Comparison of ENCODE assay signal across 11 cellular contexts in the genomic region with DNA sequence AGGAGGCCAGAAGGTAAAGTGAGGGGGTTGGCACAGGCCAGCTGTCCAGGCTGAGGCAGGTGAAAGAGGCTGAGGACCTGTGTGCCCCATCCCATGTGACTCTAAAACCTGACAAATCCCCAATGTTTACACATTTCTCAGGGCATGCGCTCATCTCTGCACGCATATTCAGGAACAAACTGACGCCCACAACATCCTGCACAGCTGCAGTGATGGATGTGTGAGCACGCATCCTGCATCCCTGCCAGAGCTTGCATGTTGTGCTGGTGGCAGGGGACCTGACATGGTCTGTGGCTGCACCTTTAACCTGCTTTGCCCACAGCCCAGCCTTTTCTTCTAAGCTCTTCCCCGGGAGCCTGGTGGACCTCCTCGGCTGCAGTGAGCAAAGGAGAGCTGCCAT.
DNase-seq lines count a peak whose midpoint lies in the region; ATAC-seq, FAIRE-seq and TF ChIP-seq lines count a peak whose summit lies in the region.
"Had no signal": no experiment of that assay in that cellular context is flagged by ENCODE, and none has a peak within 500 bp of the region (broad histone marks: within the 10 kb centered on the region; RNA-seq: fewer than 3 reads in every experiment).

No MANE protein-coding gene starts in this region.

- CTCF ChIA-PET in activated CD8-positive, alpha-beta T cell treated with anti-CD3 and anti-CD28 coated beads for 36 hours (lab: Charles Lee) = interaction anchor here (1.6 to 5.2 kb wide), 3 partner anchors 18 to 87 kb away, joined by 3 to 35 read pairs (median 6); no protein-coding TSS in a partner anchor

- TF ChIP-seq CTCF in activated CD8-positive, alpha-beta T cell treated with anti-CD3 and anti-CD28 coated beads for 36 hours (IDR thresholded peaks at IDR 0.05) = no peak

- DNase-seq in GM12891 (ENCODE audit: insufficient read length, low spot score) = no peak
- peak; percentile 87 for DNase-seq in activated CD8-positive, alpha-beta T cell treated with anti-CD3 and anti-CD28 coated beads for 36 hours
- DNase-seq in stimulated activated CD4-positive, alpha-beta T cell treated with anti-CD3 and anti-CD28 coated beads, Interleukin-1b, Interleukin-23, amount 100 ng/mL, for 48 hours = peak; percentile 68
- no peak for DNase-seq in NCI-H1048 (lab: John Stamatoyannopoulos, UW)
- DNase-seq in natural killer cell treated with Interleukin-12 subunit alpha and Interleukin-12 subunit beta and Interleukin-15 and Interleukin-18, amount 100 ng/mL, for 72 hours (ENCODE audit: low spot score) = no peak
- DNase-seq: EL, NCI-H2029, sigmoid colon had no signal

- peak; percentile 87 for FAIRE-seq in GM12891 (lab: Jason Lieb, UNC)

- peak overlapping the region; percentile 89 for H3K27ac Mint-ChIP-seq in activated CD8-positive, alpha-beta T cell treated with anti-CD3 and anti-CD28 coated beads for 36 hours
- no peak overlapping the region for H3K27ac Mint-ChIP-seq in natural killer cell treated with Interleukin-12 subunit alpha and Interleukin-12 subunit beta and Interleukin-15 and Interleukin-18, amount 100 ng/mL, for 72 hours

- H3K9me3 Mint-ChIP-seq in activated CD8-positive, alpha-beta T cell treated with anti-CD3 and anti-CD28 coated beads for 36 hours = no peaks in the 10 kb centered on the region
- H3K9me3 Mint-ChIP-seq in natural killer cell treated with Interleukin-12 subunit alpha and Interleukin-12 subunit beta and Interleukin-15 and Interleukin-18, amount 100 ng/mL, for 72 hours = no peaks in the 10 kb centered on the region

- TF ChIP-seq POLR2A in GM12891 (IDR thresholded peaks at IDR 0.05; ENCODE audit: low read depth, low read length) = no peak

- POLR2A ChIA-PET in activated CD8-positive, alpha-beta T cell treated with anti-CD3 and anti-CD28 coated beads for 36 hours (lab: Charles Lee) = interaction anchor here (0.8 to 3.1 kb wide), 4 partner anchors 10 to 21 kb away, joined by 3 to 24 read pairs (median 6); no protein-coding TSS in a partner anchor

- peaks cover 4% of the 10 kb centered on the region for H3K36me3 Mint-ChIP-seq in activated CD8-positive, alpha-beta T cell treated with anti-CD3 and anti-CD28 coated beads for 36 hours (ENCODE audit: low read depth)
- no peaks in the 10 kb centered on the region for H3K36me3 Mint-ChIP-seq in natural killer cell treated with Interleukin-12 subunit alpha and Interleukin-12 subunit beta and Interleukin-15 and Interleukin-18, amount 100 ng/mL, for 72 hours

- peak overlapping the region; percentile 73 for H3K4me3 Mint-ChIP-seq in activated CD8-positive, alpha-beta T cell treated with anti-CD3 and anti-CD28 coated beads for 36 hours
- H3K4me3 Mint-ChIP-seq in natural killer cell treated with Interleukin-12 subunit alpha and Interleukin-12 subunit beta and Interleukin-15 and Interleukin-18, amount 100 ng/mL, for 72 hours = no peak overlapping the region

- H3K27me3 Mint-ChIP-seq in activated CD8-positive, alpha-beta T cell treated with anti-CD3 and anti-CD28 coated beads for 36 hours = no peaks in the 10 kb centered on the region
- H3K27me3 Mint-ChIP-seq in natural killer cell treated with Interleukin-12 subunit alpha and Interleukin-12 subunit beta and Interleukin-15 and Interleukin-18, amount 100 ng/mL, for 72 hours = peaks cover 12 to 25% of the 10 kb centered on the region in 2 donors

- H3K4me1 Mint-ChIP-seq in activated CD8-positive, alpha-beta T cell treated with anti-CD3 and anti-CD28 coated beads for 36 hours (ENCODE audit: low read depth) = peaks cover 50% of the 10 kb centered on the region
- no peaks in the 10 kb centered on the region for H3K4me1 Mint-ChIP-seq in natural killer cell treated with Interleukin-12 subunit alpha and Interleukin-12 subunit beta and Interleukin-15 and Interleukin-18, amount 100 ng/mL, for 72 hours (ENCODE audit: low read depth in 2 of 2)

- ATAC-seq in HG03045 (IDR thresholded peaks at IDR 0.05; ENCODE audit: unreplicated experiment) (peak; percentile 74), GM19455 (IDR thresholded peaks at IDR 0.05; ENCODE audit: unreplicated experiment) (no peak)
- peak; percentile 68 for ATAC-seq in activated CD8-positive, alpha-beta T cell treated with anti-CD3 and anti-CD28 coated beads for 36 hours
- no peak for ATAC-seq in natural killer cell treated with Interleukin-12 subunit alpha and Interleukin-12 subunit beta and Interleukin-15 and Interleukin-18, amount 100 ng/mL, for 72 hours
- ATAC-seq: HCT116 had no signal

- intact Hi-C loops in activated CD8-positive, alpha-beta T cell treated with anti-CD3 and anti-CD28 coated beads for 36 hours (cut with micrococcal nuclease) = no loop called here

TF ChIP-seq in GM12891, 5 proteins besides CTCF, POLR2A, EP300 and RAD21:
- TF ChIP-seq TAF1 (IDR thresholded peaks at IDR 0.05; ENCODE audit: low read depth, low read length) (no peak), POU2F2 (IDR thresholded peaks at IDR 0.05; ENCODE audit: low read depth, low read length) (no peak), POLR2AphosphoS5 (IDR thresholded peaks at IDR 0.05; ENCODE audit: low read depth, low read length) (no peak), SPI1 (IDR thresholded peaks at IDR 0.05; ENCODE audit: low read depth, low read length) (no peak), PAX5 (IDR thresholded peaks at IDR 0.05; ENCODE audit: insufficient read depth, low read length, severe bottlenecking) (no peak)

Comparison
In these comparisons a context has a peak if more than half of its experiments do, and no peak if none do; other contexts are left out.
1. DNase-seq: peak in activated CD8-positive, alpha-beta T cell treated with anti-CD3 and anti-CD28 coated beads for 36 hours (single experiment) and stimulated activated CD4-positive, alpha-beta T cell treated with anti-CD3 and anti-CD28 coated beads, Interleukin-1b, Interleukin-23, amount 100 ng/mL, for 48 hours (single experiment); none in GM12891 (single experiment), NCI-H1048 (single experiment) and natural killer cell treated with Interleukin-12 subunit alpha and Interleukin-12 subunit beta and Interleukin-15 and Interleukin-18, amount 100 ng/mL, for 72 hours (single experiment).
2. ATAC-seq: peak in HG03045 (single experiment) and activated CD8-positive, alpha-beta T cell treated with anti-CD3 and anti-CD28 coated beads for 36 hours (single experiment); none in GM19455 (single experiment) and natural killer cell treated with Interleukin-12 subunit alpha and Interleukin-12 subunit beta and Interleukin-15 and Interleukin-18, amount 100 ng/mL, for 72 hours (0 of 2).